In the genomic region with DNA sequence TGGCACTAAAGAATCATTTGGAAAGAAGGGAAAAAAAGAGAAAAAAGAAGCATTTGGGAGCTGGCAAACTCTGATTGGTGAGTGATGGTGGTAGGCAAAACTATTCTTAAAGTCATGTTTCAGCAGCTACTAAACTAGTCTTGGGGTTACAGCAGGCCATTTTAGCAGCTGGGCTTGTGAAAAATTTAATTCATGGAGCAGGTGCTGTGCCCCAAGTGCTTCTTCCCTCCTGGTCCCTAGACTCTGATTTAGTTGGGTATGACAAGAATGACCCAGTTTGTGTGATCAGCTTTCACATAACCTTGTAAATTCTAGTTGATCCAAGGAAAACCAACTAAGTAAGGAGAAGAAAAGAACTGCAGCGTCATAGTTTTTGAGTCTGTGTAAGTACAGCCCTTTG, we compare ENCODE assay signal across 1 cellular context.
TF ChIP-seq lines count a peak whose summit lies in the region.

No MANE protein-coding gene starts in this region.

TF ChIP-seq in K562, 482 proteins besides CTCF, POLR2A, EP300 and RAD21:
- no peak for TF ChIP-seq GATA2 (CRISPR knock-in tag; IDR thresholded peaks at IDR 0.05)
- 0 out of 2 replicates have a peak, but pooled peaks have one; percentile 5 for TF ChIP-seq ZNF316 (IDR thresholded peaks at IDR 0.05)
